ENCODE assay signal across 8 cellular contexts in genomic region chr7:151062399-151063211, GRCh38. TPM values are rescaled to one million over a fixed set of nuclear protein-coding genes. Genes with fewer than 3 reads are reported as not detected.
DNase-seq lines count a peak whose midpoint lies in the region; ATAC-seq and TF ChIP-seq lines count a peak whose summit lies in the region.

No MANE protein-coding gene starts in this region.

- H3K27me3 ChIP-seq in transverse colon: no peaks in the 10 kb centered on the region

- H3K36me3 ChIP-seq in transverse colon: peaks cover 0 to 29% (median 3%) of the 10 kb centered on the region in 4 donors

- in situ Hi-C loops in transverse colon (cut with MboI; ENCODE audit: low pct_ligation_motif_present in 1 of 4, low pct_unique_long_range_greater_than_20kb in 1 of 4, low sequenced_read_pairs in 3 of 4) (no loop called here), KBM-7 (cut with MboI; ENCODE audit: low pct_unique_long_range_greater_than_20kb, low sequenced_read_pairs) (no loop called here)

- TF ChIP-seq POLR2A in transverse colon (IDR thresholded peaks at IDR 0.05): peak; percentile 35

- ATAC-seq in GM21723 (IDR thresholded peaks at IDR 0.05; ENCODE audit: unreplicated experiment): no peak

- no peak for TF ChIP-seq CTCF in transverse colon (IDR thresholded peaks at IDR 0.05)

- 47% methylated on average over 25 of the region's 43 CpGs; no CpG with 5 or more reads in 1 of the 2 donors for WGBS in transverse colon (ENCODE audit: low coverage in 1 of 2), 2 donors

- peak overlapping the region in 3 of 4 donors; percentile 18 to 45 (median 35) for H3K4me3 ChIP-seq in transverse colon

- no peaks in the 10 kb centered on the region for H3K9me3 ChIP-seq in transverse colon

- H3K4me1 ChIP-seq in transverse colon: peaks cover 21 to 51% (median 47%) of the 10 kb centered on the region in 4 donors

- DNase-seq in DMS153 (lab: John Stamatoyannopoulos, UW): peak; percentile 1
- no peak for DNase-seq in DMS153 treated with DMSO at 0.1 percent for 48 hours (lab: John Stamatoyannopoulos, UW; ENCODE audit: unreplicated experiment)
- peak; percentile 72 for DNase-seq in cerebellar cortex (ENCODE audit: low spot score)
- peak; percentile 94 for DNase-seq in left kidney (ENCODE audit: low read depth, low spot score)
- DNase-seq in transverse colon: peak; percentile 90
- DNase-seq in KBM-7: no peak
- DNase-seq in hepatic stellate cell (ENCODE audit: low spot score): no peak

- peak overlapping the region; percentile 95 to 98 (median 96) for H3K27ac ChIP-seq in transverse colon

- intact Hi-C loops in transverse colon (cut with DNase I; ENCODE audit: low total_unique reads): no loop called here

- TF ChIP-seq EP300 in transverse colon (IDR thresholded peaks at IDR 0.05; ENCODE audit: low read depth): no peak

RNA-seq across cellular contexts. Expression of gene SLC4A2, which starts 3.2 kb away (rescaled TPM):
- 100 to 1,000 TPM in 2 of 4 donors, 10 to 100 TPM in 2; 61.7 to 464 (median 83.2) TPM for total RNA-seq in transverse colon

RNA-seq across cellular contexts. Expression of gene CDK5, which starts 4.9 kb away (rescaled TPM):
- total RNA-seq in transverse colon: 10 to 100 TPM in 3 of 4 donors, 1 to 10 TPM in 1; 1.1 to 33.8 (median 10.7) TPM

RNA-seq across cellular contexts. Expression of gene ASIC3, which starts 14.3 kb away (rescaled TPM):
- 1 to 10 TPM; 2.6 to 4.3 (median 3.1) TPM for total RNA-seq in transverse colon

RNA-seq across cellular contexts. Expression of gene FASTK, which starts 18.0 kb away (rescaled TPM):
- 100 to 1,000 TPM; 121 to 241 (median 144) TPM for total RNA-seq in transverse colon

RNA-seq across cellular contexts. Expression of gene TMUB1, which starts 20.7 kb away (rescaled TPM):
- total RNA-seq in transverse colon: 100 to 1,000 TPM in 1 of 4 donors, 10 to 100 TPM in 3; 67.5 to 105 (median 85.9) TPM

Comparison
In these comparisons a context has a peak if more than half of its experiments do, and no peak if none do; other contexts are left out.
1. DNase-seq: peak in DMS153 (single experiment), cerebellar cortex (single experiment), left kidney (single experiment) and transverse colon (single experiment); none in DMS153 treated with DMSO at 0.1 percent for 48 hours (single experiment), KBM-7 (single experiment) and hepatic stellate cell (single experiment).